ENCODE assay signal across 30 cellular contexts in the genomic region with DNA sequence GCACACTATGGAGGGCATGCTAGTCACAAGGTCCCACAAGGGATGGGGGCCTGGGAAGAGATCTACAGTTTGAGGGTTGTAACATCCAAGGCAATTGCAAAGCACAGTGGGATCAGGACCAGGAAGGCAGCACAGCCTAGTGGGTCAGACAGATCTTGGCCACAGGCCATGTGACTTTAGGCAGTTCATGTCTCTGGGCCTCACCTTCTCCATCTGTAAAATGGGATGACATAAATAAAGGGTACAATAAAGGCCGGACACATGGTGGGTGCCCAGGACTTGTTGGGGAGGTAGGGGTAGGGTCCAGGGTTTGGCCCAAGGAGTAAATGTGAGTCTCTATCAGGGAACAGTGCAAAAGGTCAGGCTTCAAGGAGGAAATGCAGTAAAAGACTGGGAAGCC. TPM values are rescaled to one million over a fixed set of nuclear protein-coding genes. Genes with fewer than 3 reads are reported as not detected.
"Had no signal": no experiment of that assay in that cellular context is flagged by ENCODE, and none has a peak within 500 bp of the region (broad histone marks: within the 10 kb centered on the region; RNA-seq: fewer than 3 reads in every experiment).

No MANE protein-coding gene starts in this region.

- FAIRE-seq: endometrium, frontal cortex, islet of Langerhans, keratinocyte had no signal

- H3K27ac ChIP-seq: colonic mucosa, epithelial cell of prostate, esophagus squamous epithelium, gastroesophageal sphincter, heart left ventricle, hepatocyte, left lung, lower lobe of right lung had no signal

- H3K27me3 ChIP-seq: colonic mucosa had no signal

- H3K4me1 ChIP-seq: colonic mucosa, esophagus squamous epithelium, gastroesophageal sphincter, heart left ventricle, left lung, lower lobe of right lung had no signal

- H3K4me2 ChIP-seq: hepatocyte had no signal

- H3K79me2 ChIP-seq: hepatocyte had no signal

- ATAC-seq: effector memory CD8-positive, alpha-beta T cell; esophagus mucosa; gastroesophageal sphincter; heart left ventricle; left cardiac atrium; left lung; left ventricle myocardium superior; lower lobe of right lung had no signal

- DNase-seq: colonic mucosa; cortex of kidney; effector CD8-positive, alpha-beta T cell; effector memory CD8-positive, alpha-beta T cell; endodermal cell; erythroblast; esophagus squamous epithelium; foreskin fibroblast; heart left ventricle; hypothalamus; left cardiac atrium; left lung; left ventricle myocardium superior; lower lobe of right lung; mesenchymal stem cell; midbrain had no signal

- H3K36me3 ChIP-seq: colonic mucosa, esophagus squamous epithelium, gastroesophageal sphincter, heart left ventricle, left lung, lower lobe of right lung had no signal

- H2AFZ ChIP-seq: hepatocyte had no signal

- H3K9me3 Mint-ChIP-seq: dendritic cell treated with granulocyte-macrophage colony-stimulating factor and Interleukin-4, amounts not matched to agents 40 ng/mL and 50 ng/mL, for 4 days; effector memory CD8-positive, alpha-beta T cell had no signal

- H3K27ac Mint-ChIP-seq: dendritic cell treated with granulocyte-macrophage colony-stimulating factor and Interleukin-4, amounts not matched to agents 40 ng/mL and 50 ng/mL, for 4 days; effector memory CD8-positive, alpha-beta T cell; endodermal cell had no signal

- H3K4me3 ChIP-seq: colonic mucosa, esophagus squamous epithelium, gastroesophageal sphincter, heart left ventricle, hepatocyte, left lung, lower lobe of right lung had no signal

- H3K9me3 ChIP-seq: colonic mucosa, esophagus squamous epithelium, gastroesophageal sphincter, heart left ventricle, left lung, lower lobe of right lung had no signal

- H3K4me3 Mint-ChIP-seq: dendritic cell treated with granulocyte-macrophage colony-stimulating factor and Interleukin-4, amounts not matched to agents 40 ng/mL and 50 ng/mL, for 4 days; effector memory CD8-positive, alpha-beta T cell; endodermal cell had no signal

RNA-seq across cellular contexts. Expression of a gene that starts 18.1 kb away (rescaled TPM):
- total RNA-seq: chondrocyte, dermis microvascular lymphatic vessel endothelial cell, esophagus mucosa, hepatocyte, kidney epithelial cell, lung microvascular endothelial cell, mononuclear cell had no signal
- polyA plus RNA-seq: hepatocyte, keratinocyte had no signal
